Comparison of ENCODE assay signal across 22 cellular contexts in genomic region chr20:25745100-25745499, GRCh38.
"Had no signal": no experiment of that assay in that cellular context is flagged by ENCODE, and none has a peak within 500 bp of the region (broad histone marks: within the 10 kb centered on the region; RNA-seq: fewer than 3 reads in every experiment).

No MANE protein-coding gene starts in this region.

- H3K27ac ChIP-seq: left lung, lower lobe of right lung, sigmoid colon, spleen, tibial nerve, uterus had no signal

- H3K27ac Mint-ChIP-seq: nephron; progenitor cell of endocrine pancreas; stimulated activated naive CD8-positive, alpha-beta T cell treated with anti-CD3 and anti-CD28 coated beads, Interleukin-15, Interleukin-2, amounts not matched to agents 100 ng/mL and 50 ng/mL, for 24 hours; type B pancreatic cell had no signal

- H3K4me3 Mint-ChIP-seq: naive thymus-derived CD8-positive, alpha-beta T cell; nephron; neural crest cell; stimulated activated effector memory CD8-positive, alpha-beta T cell treated with anti-CD3 and anti-CD28 coated beads, Interleukin-12 subunit alpha, Interleukin-12 subunit beta, amount 100 ng/mL, for 72 hours; stimulated activated naive CD8-positive, alpha-beta T cell treated with anti-CD3 and anti-CD28 coated beads, Interleukin-15, Interleukin-2, amounts not matched to agents 100 ng/mL and 50 ng/mL, for 24 hours; type B pancreatic cell had no signal

- H3K27me3 ChIP-seq: left lung, sigmoid colon, spleen, tibial nerve, uterus had no signal

- H3K4me1 Mint-ChIP-seq: nephron, neural crest cell had no signal

- H3K9me3 ChIP-seq: left lung, lower lobe of right lung, sigmoid colon, spleen, tibial nerve, uterus had no signal

- DNase-seq: hippocampal formation; kidney; left colon; left lung; lower lobe of right lung; mammary epithelial cell; mesenchymal stem cell; right cardiac atrium; sigmoid colon; small intestine; spleen; stimulated activated CD4-positive, alpha-beta T cell treated with anti-CD3 and anti-CD28 coated beads, Interleukin-4, amount 100 ng/mL, for 24 hours; stimulated activated naive CD4-positive, alpha-beta T cell; uterus had no signal

- H3K4me3 ChIP-seq: left lung, lower lobe of right lung, sigmoid colon, spleen, tibial nerve, uterus had no signal

- FAIRE-seq: kidney, small intestine had no signal

- ATAC-seq: left colon; left lung; lower lobe of right lung; naive thymus-derived CD8-positive, alpha-beta T cell; right cardiac atrium; stimulated activated effector memory CD8-positive, alpha-beta T cell treated with anti-CD3 and anti-CD28 coated beads, Interleukin-12 subunit alpha, Interleukin-12 subunit beta, amount 100 ng/mL, for 72 hours had no signal

- H3K36me3 Mint-ChIP-seq: naive thymus-derived CD8-positive, alpha-beta T cell; stimulated activated effector memory CD8-positive, alpha-beta T cell treated with anti-CD3 and anti-CD28 coated beads, Interleukin-12 subunit alpha, Interleukin-12 subunit beta, amount 100 ng/mL, for 72 hours; type B pancreatic cell had no signal

- H3K9me3 Mint-ChIP-seq: naive thymus-derived CD8-positive, alpha-beta T cell; nephron; neural crest cell; stimulated activated effector memory CD8-positive, alpha-beta T cell treated with anti-CD3 and anti-CD28 coated beads, Interleukin-12 subunit alpha, Interleukin-12 subunit beta, amount 100 ng/mL, for 72 hours; stimulated activated naive CD8-positive, alpha-beta T cell treated with anti-CD3 and anti-CD28 coated beads, Interleukin-15, Interleukin-2, amounts not matched to agents 100 ng/mL and 50 ng/mL, for 24 hours; type B pancreatic cell had no signal

- H3K4me1 ChIP-seq: left lung, lower lobe of right lung, sigmoid colon, tibial nerve, uterus had no signal

- H3K27me3 Mint-ChIP-seq: naive thymus-derived CD8-positive, alpha-beta T cell; progenitor cell of endocrine pancreas; stimulated activated naive CD8-positive, alpha-beta T cell treated with anti-CD3 and anti-CD28 coated beads, Interleukin-15, Interleukin-2, amounts not matched to agents 100 ng/mL and 50 ng/mL, for 24 hours; type B pancreatic cell had no signal

- H3K36me3 ChIP-seq: left lung, lower lobe of right lung, sigmoid colon, spleen, tibial nerve, uterus had no signal
